ENCODE assay signal across 23 cellular contexts in the genomic region with DNA sequence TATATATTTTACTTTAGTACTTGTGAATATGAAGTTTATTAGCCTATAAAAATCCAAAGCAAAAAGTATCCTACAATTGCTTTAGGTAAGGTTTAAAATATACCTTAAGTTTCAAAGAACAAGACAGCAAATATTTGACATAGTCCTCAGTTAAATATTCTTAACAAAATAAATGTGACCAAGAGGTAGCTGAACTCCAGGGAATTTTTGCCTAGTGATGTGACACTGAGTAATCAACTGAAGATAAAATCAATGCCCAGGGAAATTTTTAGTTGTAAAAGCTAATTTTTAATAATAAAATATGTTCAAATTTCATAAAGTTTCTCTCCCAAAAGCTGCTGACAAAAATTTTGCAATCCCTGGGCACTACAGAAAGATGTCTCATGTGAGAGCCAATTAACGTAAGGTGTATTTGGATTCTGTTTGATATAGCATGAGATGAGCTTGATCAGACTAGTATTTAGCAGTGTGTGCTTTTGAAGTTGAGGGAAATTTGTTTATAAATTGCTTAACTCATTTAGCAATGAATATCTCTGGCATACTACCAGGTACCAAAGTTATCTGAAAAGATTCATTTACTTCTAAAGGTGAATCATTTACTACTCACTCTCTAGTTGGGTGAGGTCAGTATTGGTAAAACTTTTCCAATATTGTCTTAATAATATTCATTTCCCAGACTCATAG.
DNase-seq lines count a peak whose midpoint lies in the region; ATAC-seq, FAIRE-seq and TF ChIP-seq lines count a peak whose summit lies in the region.
"Had no signal": no experiment of that assay in that cellular context is flagged by ENCODE, and none has a peak within 500 bp of the region (broad histone marks: within the 10 kb centered on the region; RNA-seq: fewer than 3 reads in every experiment).

No MANE protein-coding gene starts in this region.

- peak; percentile 81 for FAIRE-seq in RCC 7860 (lab: Jason Lieb, UNC)
- FAIRE-seq: GM12878, K562 had no signal

- intact Hi-C loops in psoas muscle (cut with DNase I): no loop called here

- no peaks in the 10 kb centered on the region for H3K36me3 ChIP-seq in psoas muscle (ENCODE audit: insufficient read depth in 1 of 2, low read depth in 1 of 2)
- H3K36me3 ChIP-seq: SJCRH30 had no signal

- no peaks in the 10 kb centered on the region for H3K27me3 ChIP-seq in psoas muscle (ENCODE audit: insufficient read depth in 3 of 3, low read length in 2 of 3)
- H3K27me3 ChIP-seq: SJCRH30 had no signal

- DNase-seq in ELR (ENCODE audit: low read depth): peak; percentile 86
- no peak for DNase-seq in RCC 7860 (ENCODE audit: low spot score)
- peak; percentile 78 for DNase-seq in epithelial cell of esophagus (ENCODE audit: low read depth)
- no peak for DNase-seq in left lobe of liver (ENCODE audit: low spot score)
- no peak for DNase-seq in NCI-H1105 treated with DMSO at 0.1 percent for 48 hours (lab: John Stamatoyannopoulos, UW)
- DNase-seq in psoas muscle: no peak
- DNase-seq: C1 segment of cervical spinal cord; DND-41; GDM1; H7; NCI-H1092; NCI-H1694; NCI-H345; NCI-H526 treated with DMSO at 0.1 percent for 48 hours; NK-92 treated with Interleukin-12 subunit alpha and Interleukin-12 subunit beta, amount 100 ng/mL, for 24 hours; RPMI8226; SJCRH30; SW 1271 had no signal

- no peaks in the 10 kb centered on the region for H3K9me3 ChIP-seq in psoas muscle

- ATAC-seq in left lobe of liver (peak; percentile 68), psoas muscle (no peak), HG03442 (IDR thresholded peaks at IDR 0.05; ENCODE audit: unreplicated experiment) (no peak), GM18517 (IDR thresholded peaks at IDR 0.05; ENCODE audit: unreplicated experiment) (no peak)
- ATAC-seq: GM12878, K562 had no signal

- H3K4me1 ChIP-seq in psoas muscle: no peaks in the 10 kb centered on the region
- H3K4me1 ChIP-seq: SJCRH30 had no signal

- TF ChIP-seq CTCF in epithelial cell of esophagus (IDR thresholded peaks at IDR 0.05; ENCODE audit: insufficient read depth, low read depth, low read length, missing control alignments) (no peak), psoas muscle (IDR thresholded peaks at IDR 0.05) (no peak)

- no peak overlapping the region for H3K4me3 ChIP-seq in epithelial cell of esophagus (ENCODE audit: low read length)
- no peak overlapping the region for H3K4me3 ChIP-seq in psoas muscle
- H3K4me3 ChIP-seq: GM12878, K562, SJCRH30 had no signal

- WGBS in psoas muscle, 3 donors: 96 to 100% (median 96%) methylated on average over 1 of the region's 1 CpG

- H3K27ac ChIP-seq in psoas muscle: no peak overlapping the region
- H3K27ac ChIP-seq: HL-60, SJCRH30 had no signal

Comparison
In these comparisons a context has a peak if more than half of its experiments do, and no peak if none do; other contexts are left out.
1. DNase-seq: peak in ELR (single experiment) and epithelial cell of esophagus (single experiment); none in RCC 7860 (single experiment), left lobe of liver (single experiment), NCI-H1105 treated with DMSO at 0.1 percent for 48 hours (single experiment) and psoas muscle (0 of 2).